Comparison of ENCODE assay signal across 1 cellular context in the genomic region with DNA sequence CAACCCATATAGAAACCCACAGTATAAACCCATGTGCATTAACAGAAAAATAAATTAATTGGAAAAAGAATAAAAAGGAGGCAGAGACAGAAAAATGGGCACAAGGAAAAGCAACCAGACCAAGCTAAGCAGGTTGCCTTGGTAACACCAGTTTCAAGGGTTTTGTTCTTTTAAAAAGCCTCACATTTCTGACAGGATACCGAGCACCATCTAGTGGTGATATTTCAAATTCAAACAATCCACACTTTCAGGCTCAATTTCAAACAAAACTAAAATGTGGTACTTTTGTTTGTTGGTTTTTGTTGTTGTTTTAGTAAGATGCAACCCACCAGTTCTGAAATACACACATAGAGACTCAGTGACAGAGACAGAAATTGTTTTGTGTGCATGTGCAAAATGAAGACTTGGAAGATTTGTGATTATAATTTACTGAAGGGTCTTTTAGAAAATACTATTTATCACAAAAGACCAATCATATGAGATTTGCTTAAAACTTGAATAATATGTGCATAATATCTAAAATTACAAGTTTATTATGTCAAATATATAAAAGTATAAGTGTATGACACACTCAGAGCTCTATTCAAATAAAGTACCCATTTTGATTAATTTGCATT.
TF ChIP-seq lines count a peak whose summit lies in the region.

No MANE protein-coding gene starts in this region.

TF ChIP-seq in GM23338, 12 proteins besides CTCF, POLR2A, EP300 and RAD21 (continued from another document):
- TF ChIP-seq ZNF462 (CRISPR knock-in tag; IDR thresholded peaks at IDR 0.05) = no peak
